9 cellular contexts compared by ENCODE assay signal in genomic region chr17:46940692-46941404, GRCh38. TPM values are rescaled to one million over a fixed set of nuclear protein-coding genes. Genes with fewer than 3 reads are reported as not detected.
DNase-seq lines count a peak whose midpoint lies in the region; ATAC-seq, FAIRE-seq and TF ChIP-seq lines count a peak whose summit lies in the region.
"Had no signal": no experiment of that assay in that cellular context is flagged by ENCODE, and none has a peak within 500 bp of the region (broad histone marks: within the 10 kb centered on the region; RNA-seq: fewer than 3 reads in every experiment).

No MANE protein-coding gene starts in this region.

- ATAC-seq in activated T-cell treated with anti-CD3 and anti-CD28 coated beads, Interleukin-2, amount 50 U/mL, for 72 hours (replicated peaks in 1 of 2) = peak; percentile 88 to 90

- no peaks in the 10 kb centered on the region for H3K9me3 ChIP-seq in thyroid gland

- peaks cover 18% of the 10 kb centered on the region for H3K4me1 Mint-ChIP-seq in activated T-cell treated with anti-CD3 and anti-CD28 coated beads, Interleukin-2, amount 50 U/mL, for 72 hours (ENCODE audit: low read depth)

- H3K27ac ChIP-seq in 22Rv1 = peak overlapping the region; percentile 26; the same call in 1 of the 2 replicates
- no peak overlapping the region for H3K27ac ChIP-seq in thyroid gland

- no peaks in the 10 kb centered on the region for H3K9me3 Mint-ChIP-seq in activated T-cell treated with anti-CD3 and anti-CD28 coated beads, Interleukin-2, amount 50 U/mL, for 72 hours

- peaks cover 6 to 10% of the 10 kb centered on the region in 2 donors for H3K4me1 ChIP-seq in thyroid gland

- no peak overlapping the region for H3K4me3 ChIP-seq in fibroblast of mammary gland (ENCODE audit: control insufficient read depth, low read depth, low read length)
- no peak overlapping the region for H3K4me3 ChIP-seq in thyroid gland (replicated peaks in 1 of 3)

- peak overlapping the region; percentile 16 for H3K27ac Mint-ChIP-seq in activated T-cell treated with anti-CD3 and anti-CD28 coated beads, Interleukin-2, amount 50 U/mL, for 72 hours

- no peak overlapping the region for H3K4me3 Mint-ChIP-seq in activated T-cell treated with anti-CD3 and anti-CD28 coated beads, Interleukin-2, amount 50 U/mL, for 72 hours

- H3K27me3 ChIP-seq in thyroid gland = no peaks in the 10 kb centered on the region

- peaks cover 2 to 8% of the 10 kb centered on the region in 2 donors for H3K36me3 Mint-ChIP-seq in activated T-cell treated with anti-CD3 and anti-CD28 coated beads, Interleukin-2, amount 50 U/mL, for 72 hours (ENCODE audit: insufficient read depth in 2 of 2)

- no peaks in the 10 kb centered on the region for H3K27me3 Mint-ChIP-seq in activated T-cell treated with anti-CD3 and anti-CD28 coated beads, Interleukin-2, amount 50 U/mL, for 72 hours (ENCODE audit: low read depth)

- no peak; the same call in 1 of the 2 replicates for TF ChIP-seq POLR2A in GM12892 (IDR thresholded peaks at IDR 0.05; ENCODE audit: low read depth, low read length)
- TF ChIP-seq POLR2A in thyroid gland (IDR thresholded peaks at IDR 0.05) = no peak

- 43 to 51% methylated on average over 7 of the region's 7 CpGs for WGBS in thyroid gland, 2 donors

- TF ChIP-seq CTCF in 22Rv1 (IDR thresholded peaks at IDR 0.05) (peak; percentile 95), fibroblast of mammary gland (conservative IDR thresholded peaks at IDR 0.05; ENCODE audit: control insufficient read depth, insufficient read depth, low read depth, low read length) (peak; percentile 96), thyroid gland (IDR thresholded peaks at IDR 0.05) (peak; percentile 35 to 76 (median 58))

- intact Hi-C loops in thyroid gland (cut with DNase I) = loop anchor here (5.0 kb wide), 1 partner anchor 56 kb away; no protein-coding TSS in a partner anchor

- peaks cover 40 to 44% of the 10 kb centered on the region in 2 donors for H3K36me3 ChIP-seq in thyroid gland

- DNase-seq in GM12892 (ENCODE audit: insufficient read length) (peak; percentile 69), LHCN-M2 (ENCODE audit: low read depth) (peak; percentile 57), RCC 7860 (ENCODE audit: low spot score) (peak; percentile 59), fibroblast of mammary gland (ENCODE audit: low read depth) (peak; percentile 70), nucleus accumbens (lab: John Stamatoyannopoulos, UW) (peak in 47 of 56 donors; percentile 10 to 83 (median 52)), thyroid gland (peak; percentile 65 to 66)
- peak; percentile 73 to 79 for DNase-seq in activated T-cell treated with anti-CD3 and anti-CD28 coated beads, Interleukin-2, amount 50 U/mL, for 72 hours

- FAIRE-seq in GM12892 (lab: Jason Lieb, UNC) (peak; percentile 83), RCC 7860 (lab: Jason Lieb, UNC) (no peak)

RNA-seq across cellular contexts. Expression of gene GOSR2, which starts 17.9 kb away (rescaled TPM):
- 29.6 TPM for polyA plus RNA-seq in GM12892 (2012; ENCODE audit: missing spikeins)
- total RNA-seq in LHCN-M2 (2014; rRNA removed) (28.7 and 39.2 TPM in 2 replicates), thyroid gland (10 to 100 TPM; 45.9 to 88.3 (median 51.6) TPM)
- polyA plus RNA-seq in LHCN-M2 (2012) = 41.2 TPM
- 10 to 100 TPM; 41.3 to 45.9 TPM for total RNA-seq in activated T-cell treated with anti-CD3 and anti-CD28 coated beads, Interleukin-2, amount 50 U/mL, for 72 hours

RNA-seq across cellular contexts. Expression of gene RPRML, which starts 38.2 kb away (rescaled TPM):
- polyA plus RNA-seq in GM12892 (2012; ENCODE audit: missing spikeins) = not detected
- not detected in 2 replicates for total RNA-seq in LHCN-M2 (2014; rRNA removed)
- polyA plus RNA-seq in LHCN-M2 (2012) = not detected
- total RNA-seq in activated T-cell treated with anti-CD3 and anti-CD28 coated beads, Interleukin-2, amount 50 U/mL, for 72 hours = not detected
- total RNA-seq in thyroid gland = not detected
- total RNA-seq: skeletal muscle tissue had no signal
